18 cellular contexts compared by ENCODE assay signal in genomic region chr17:78111012-78111726, GRCh38. TPM values are rescaled to one million over a fixed set of nuclear protein-coding genes. Genes with fewer than 3 reads are reported as not detected.
DNase-seq lines count a peak whose midpoint lies in the region; ATAC-seq, FAIRE-seq and TF ChIP-seq lines count a peak whose summit lies in the region.
"Had no signal": no experiment of that assay in that cellular context is flagged by ENCODE, and none has a peak within 500 bp of the region (broad histone marks: within the 10 kb centered on the region; RNA-seq: fewer than 3 reads in every experiment).

No MANE protein-coding gene starts in this region.

- H3K4me3 ChIP-seq in heart right ventricle (no peak overlapping the region), right cardiac atrium (ENCODE audit: low read length) (no peak overlapping the region)
- H3K4me3 ChIP-seq: gastroesophageal sphincter, uterus had no signal

- H3K9me3 ChIP-seq in heart right ventricle (no peaks in the 10 kb centered on the region), right cardiac atrium (ENCODE audit: control insufficient read depth, low read length) (no peaks in the 10 kb centered on the region)
- H3K9me3 ChIP-seq: gastroesophageal sphincter, uterus had no signal

- peak; percentile 74 for FAIRE-seq in urothelium cell line (lab: Jason Lieb, UNC)
- FAIRE-seq: endometrium, keratinocyte had no signal

- 70 to 73% methylated on average over 19 of the region's 19 CpGs for WGBS in heart right ventricle, 2 donors
- WGBS in right cardiac atrium, result 68% methylated on average over 19 of the region's 19 CpGs

- H3K27ac ChIP-seq in heart right ventricle (peak overlapping the region in 7 of 10 donors; percentile 25 to 58 (median 44)), right cardiac atrium (ENCODE audit: low read length) (no peak overlapping the region)
- H3K27ac ChIP-seq: gastroesophageal sphincter, uterus had no signal

- H3K36me3 ChIP-seq in heart right ventricle, result peaks cover 0 to 87% (median 13%) of the 10 kb centered on the region in 9 donors
- H3K36me3 ChIP-seq: uterus had no signal

- H3K27me3 ChIP-seq in heart right ventricle (no peaks in the 10 kb centered on the region), right cardiac atrium (ENCODE audit: control insufficient read depth, insufficient read depth) (no peaks in the 10 kb centered on the region)
- H3K27me3 ChIP-seq: gastroesophageal sphincter, uterus had no signal

- peaks cover 19 to 73% (median 31%) of the 10 kb centered on the region in 9 donors for H3K4me1 ChIP-seq in heart right ventricle
- no peaks in the 10 kb centered on the region for H3K4me1 ChIP-seq in right cardiac atrium (ENCODE audit: control insufficient read depth, insufficient read depth, low read length)
- H3K4me1 ChIP-seq: uterus had no signal

- ATAC-seq in heart right ventricle (peak in 1 of 8 donors; percentile 6), right cardiac atrium (no peak), HG03342 (IDR thresholded peaks at IDR 0.05; ENCODE audit: unreplicated experiment) (no peak), GM21447 (IDR thresholded peaks at IDR 0.05; ENCODE audit: unreplicated experiment) (no peak)
- ATAC-seq: gastroesophageal sphincter had no signal

- DNase-seq in heart right ventricle (no peak), cardiac septum (ENCODE audit: low spot score) (no peak), right cardiac atrium (peak in 2 of 3 donors; percentile 39 to 57), urothelium cell line (ENCODE audit: low spot score) (no peak)
- DNase-seq: activated CD4-positive, alpha-beta T cell treated with anti-CD3 and anti-CD28 coated beads, Interleukin-2, amount 50 U/mL, for 48 hours; activated naive CD4-positive, alpha-beta T cell treated with Interleukin-2 at 50 U/mL for 16 hours; DMS 273 treated with DMSO at 0.1 percent for 48 hours; NCI-H1694 treated with DMSO at 0.1 percent for 48 hours; NCI-H524 treated with DMSO at 0.1 percent for 48 hours; stimulated activated CD4-positive, alpha-beta T cell treated with anti-CD3 and anti-CD28 coated beads, Interleukin-2, amount 100 ng/mL, for 48 hours; T-helper 9 cell had no signal

- TF ChIP-seq CTCF in heart right ventricle (IDR thresholded peaks at IDR 0.05), result no peak

- intact Hi-C loops in heart right ventricle (cut with DNase I) (loop anchor here in 9 of 10 donors (2.0 to 10.0 kb wide), 6 partner anchors 66 to 311 kb away; no protein-coding TSS in a partner anchor), cardiac septum (cut with DNase I) (loop anchor here (5.0 kb wide), 1 partner anchor 311 kb away; no protein-coding TSS in a partner anchor), right cardiac atrium (cut with DNase I) (loop anchor here in 3 of 4 donors (5.0 to 10.0 kb wide), 4 partner anchors 61 to 141 kb away; no protein-coding TSS in a partner anchor)

RNA-seq across cellular contexts. Expression of gene TMC6, which starts 17.4 kb away (rescaled TPM):
- total RNA-seq in heart right ventricle (100 to 1,000 TPM in 1 of 10 donors, 10 to 100 TPM in 9; 42.3 to 109 (median 69.1) TPM), cardiac septum (80.1 TPM), right cardiac atrium (10 to 100 TPM; 27.9 to 45.4 (median 38.2) TPM)
- polyA plus RNA-seq in heart right ventricle (10 to 100 TPM; 22.8 to 86.0 TPM), right cardiac atrium (21.2 TPM)

RNA-seq across cellular contexts. Expression of gene TMC8, which starts 19.4 kb away (rescaled TPM):
- total RNA-seq in heart right ventricle, result 10 to 100 TPM in 1 of 10 donors, 1 to 10 TPM in 8, under 1 TPM in 1; 0.85 to 11.2 (median 2.1) TPM
- polyA plus RNA-seq in heart right ventricle, result 1 to 10 TPM in 1 of 2 donors, under 1 TPM in 1; 0.96 to 3.7 TPM
- 2.2 TPM for total RNA-seq in cardiac septum
- 1 to 10 TPM; 2.6 to 3.9 (median 3.0) TPM for total RNA-seq in right cardiac atrium
- polyA plus RNA-seq in right cardiac atrium, result 2.4 TPM

RNA-seq across cellular contexts. Expression of gene C17orf99, which starts 35.0 kb away (rescaled TPM):
- total RNA-seq in heart right ventricle (under 1 TPM in 1 of 10 donors, not detected in 9; 0.11 TPM), cardiac septum (not detected), right cardiac atrium (not detected)
- polyA plus RNA-seq in heart right ventricle (not detected), right cardiac atrium (not detected)
- total RNA-seq: gastroesophageal sphincter, renal cortical epithelial cell had no signal

RNA-seq across cellular contexts. Expression of gene SYNGR2, which starts 57.2 kb away (rescaled TPM):
- total RNA-seq in heart right ventricle (100 to 1,000 TPM; 102 to 184 (median 116) TPM), cardiac septum (116 TPM), right cardiac atrium (10 to 100 TPM; 81.9 to 92.2 (median 83.9) TPM)
- polyA plus RNA-seq in heart right ventricle (100 to 1,000 TPM in 1 of 2 donors, 10 to 100 TPM in 1; 92.8 to 200 TPM), right cardiac atrium (85.8 TPM)

Comparison
In these comparisons a context has a peak if more than half of its experiments do, and no peak if none do; other contexts are left out.
1. DNase-seq: peak in right cardiac atrium (2 of 3); none in heart right ventricle (0 of 2), cardiac septum (single experiment) and urothelium cell line (single experiment).